ENCODE assay signal across 8 cellular contexts in genomic region chrX:155027509-155028066, GRCh38. TPM values are rescaled to one million over a fixed set of nuclear protein-coding genes. Genes with fewer than 3 reads are reported as not detected.
DNase-seq lines count a peak whose midpoint lies in the region; ATAC-seq and TF ChIP-seq lines count a peak whose summit lies in the region.

No MANE protein-coding gene starts in this region.

- no peaks in the 10 kb centered on the region for H3K36me3 Mint-ChIP-seq in activated naive CD4-positive, alpha-beta T cell treated with anti-CD3 and anti-CD28 coated beads, Interleukin-2, amount 50 U/mL, for 72 hours

- DNase-seq in SKM-1 treated with dmso at 0.1 percent for 144 hours (lab: John Stamatoyannopoulos, UW; ENCODE audit: unreplicated experiment) (peak; percentile 8), SKM-1 (lab: John Stamatoyannopoulos, UW; ENCODE audit: unreplicated experiment) (no peak), NCI-H1105 treated with DMSO at 0.1 percent for 48 hours (lab: John Stamatoyannopoulos, UW) (peak; percentile 66), glomerular visceral epithelial cell (ENCODE audit: extremely low spot score) (peak; percentile 31)
- peak in 1 of 2 donors; percentile 7 for DNase-seq in activated naive CD4-positive, alpha-beta T cell treated with anti-CD3 and anti-CD28 coated beads, Interleukin-2, amount 50 U/mL, for 72 hours (ENCODE audit: low spot score in 2 of 2)
- DNase-seq in effector CD8-positive, alpha-beta T cell (lab: John Stamatoyannopoulos, UW): no peak

- H2AFZ ChIP-seq in parathyroid adenoma: peak overlapping the region; percentile 68

- ATAC-seq in activated naive CD4-positive, alpha-beta T cell treated with anti-CD3 and anti-CD28 coated beads, Interleukin-2, amount 50 U/mL, for 72 hours: peak; percentile 20 to 35
- no peak for ATAC-seq in HG03469 (IDR thresholded peaks at IDR 0.05; ENCODE audit: unreplicated experiment)

- no peak for TF ChIP-seq CTCF in parathyroid adenoma (IDR thresholded peaks at IDR 0.05)

- H3K27ac Mint-ChIP-seq in activated naive CD4-positive, alpha-beta T cell treated with anti-CD3 and anti-CD28 coated beads, Interleukin-2, amount 50 U/mL, for 72 hours: peak overlapping the region; percentile 89 to 92

- H3K9me3 ChIP-seq in parathyroid adenoma (ENCODE audit: control insufficient read depth, low read length): no peaks in the 10 kb centered on the region

- H3K27me3 ChIP-seq in parathyroid adenoma (ENCODE audit: control insufficient read depth, insufficient read depth, low read length): no peaks in the 10 kb centered on the region

- no peaks in the 10 kb centered on the region for H3K36me3 ChIP-seq in parathyroid adenoma (ENCODE audit: control insufficient read depth, insufficient read depth, low read length)

- peak overlapping the region; percentile 76 for H3K9ac ChIP-seq in parathyroid adenoma

- peaks cover 5% of the 10 kb centered on the region for H3K4me1 ChIP-seq in parathyroid adenoma

- H3K27ac ChIP-seq in parathyroid adenoma: peak overlapping the region; percentile 98

- H3K9me3 Mint-ChIP-seq in activated naive CD4-positive, alpha-beta T cell treated with anti-CD3 and anti-CD28 coated beads, Interleukin-2, amount 50 U/mL, for 72 hours: no peaks in the 10 kb centered on the region

- peaks cover 9% of the 10 kb centered on the region for H3K79me2 ChIP-seq in parathyroid adenoma

- peak overlapping the region; percentile 71 for H3K4me3 ChIP-seq in parathyroid adenoma (ENCODE audit: low read depth, low read length)

- H3K4me2 ChIP-seq in parathyroid adenoma (ENCODE audit: low read length): peak overlapping the region; percentile 64

RNA-seq across cellular contexts. Expression of gene FUNDC2, which starts 0.9 kb away (rescaled TPM):
- 10 to 100 TPM; 62.2 to 95.1 TPM for total RNA-seq in activated naive CD4-positive, alpha-beta T cell treated with anti-CD3 and anti-CD28 coated beads, Interleukin-2, amount 50 U/mL, for 72 hours

RNA-seq across cellular contexts. Expression of gene F8, which starts 5.1 kb away (rescaled TPM):
- 1 to 10 TPM; 5.6 to 5.8 TPM for total RNA-seq in activated naive CD4-positive, alpha-beta T cell treated with anti-CD3 and anti-CD28 coated beads, Interleukin-2, amount 50 U/mL, for 72 hours

RNA-seq across cellular contexts. Expression of gene CMC4, which starts 43.3 kb away (rescaled TPM):
- total RNA-seq in activated naive CD4-positive, alpha-beta T cell treated with anti-CD3 and anti-CD28 coated beads, Interleukin-2, amount 50 U/mL, for 72 hours: 1 to 10 TPM; 4.8 to 7.6 TPM

RNA-seq across cellular contexts. Expression of gene MTCP1, which starts 43.3 kb away (rescaled TPM):
- total RNA-seq in activated naive CD4-positive, alpha-beta T cell treated with anti-CD3 and anti-CD28 coated beads, Interleukin-2, amount 50 U/mL, for 72 hours: 10 to 100 TPM; 17.1 to 19.5 TPM

RNA-seq across cellular contexts. Expression of gene BRCC3, which starts 43.7 kb away (rescaled TPM):
- 10 to 100 TPM; 15.7 to 31.5 TPM for total RNA-seq in activated naive CD4-positive, alpha-beta T cell treated with anti-CD3 and anti-CD28 coated beads, Interleukin-2, amount 50 U/mL, for 72 hours

Comparison
In these comparisons a context has a peak if more than half of its experiments do, and no peak if none do; other contexts are left out.
1. DNase-seq: peak in SKM-1 treated with dmso at 0.1 percent for 144 hours (single experiment), NCI-H1105 treated with DMSO at 0.1 percent for 48 hours (single experiment) and glomerular visceral epithelial cell (single experiment); none in SKM-1 (single experiment) and effector CD8-positive, alpha-beta T cell (single experiment).